ENCODE assay signal across 15 cellular contexts in genomic region chr13:113454936-113455335, GRCh38.
"Had no signal": no experiment of that assay in that cellular context is flagged by ENCODE, and none has a peak within 500 bp of the region (broad histone marks: within the 10 kb centered on the region; RNA-seq: fewer than 3 reads in every experiment).

No MANE protein-coding gene starts in this region.

- H3K27ac Mint-ChIP-seq: activated CD4-positive, alpha-beta T cell treated with anti-CD3 and anti-CD28 coated beads, Interleukin-2, amount 10 ng/mL, durations not matched to agents 7 days and 5 days; activated T-helper 2 cell treated with anti-CD3 and anti-CD28 coated beads, Interferon-gamma antibody, Interleukin-2, Interleukin-4, amounts not matched to agents 10 μg/mL and 5 μg/mL and 100 μg/mL, durations not matched to agents 14 hours and 24 hours and 36 hours; immature natural killer cell; stimulated activated memory B cell treated with anti-CD40 and anti-IgM and Interleukin-4, amounts not matched to agents 10 μg/mL and 1 μg/mL and 100 μg/mL, for 72 hours had no signal

- H3K27me3 Mint-ChIP-seq: activated CD4-positive, alpha-beta T cell treated with anti-CD3 and anti-CD28 coated beads, Interleukin-2, amount 10 ng/mL, durations not matched to agents 7 days and 5 days; stimulated activated memory B cell treated with anti-CD40 and anti-IgM and Interleukin-4, amounts not matched to agents 10 μg/mL and 1 μg/mL and 100 μg/mL, for 72 hours had no signal

- H3K27ac ChIP-seq: adrenal gland, coronary artery, esophagus muscularis mucosa, thyroid gland, uterus had no signal

- H3K9me3 ChIP-seq: adrenal gland, esophagus muscularis mucosa, thyroid gland, uterus had no signal

- ATAC-seq: stimulated activated memory B cell treated with anti-CD40 and anti-IgM and Interleukin-4, amounts not matched to agents 10 μg/mL and 1 μg/mL and 100 μg/mL, for 72 hours had no signal

- H3K36me3 ChIP-seq: uterus had no signal

- H3K4me1 Mint-ChIP-seq: activated CD4-positive, alpha-beta T cell treated with anti-CD3 and anti-CD28 coated beads, Interleukin-2, amount 10 ng/mL, durations not matched to agents 7 days and 5 days; immature natural killer cell had no signal

- H3K27me3 ChIP-seq: adrenal gland, esophagus muscularis mucosa, thyroid gland, uterus had no signal

- H3K4me3 Mint-ChIP-seq: activated CD4-positive, alpha-beta T cell treated with anti-CD3 and anti-CD28 coated beads, Interleukin-2, amount 10 ng/mL, durations not matched to agents 7 days and 5 days; immature natural killer cell; neural crest cell; stimulated activated memory B cell treated with anti-CD40 and anti-IgM and Interleukin-4, amounts not matched to agents 10 μg/mL and 1 μg/mL and 100 μg/mL, for 72 hours had no signal

- H3K4me1 ChIP-seq: thyroid gland, uterus had no signal

- DNase-seq: activated CD4-positive, alpha-beta T cell treated with anti-CD3 and anti-CD28 coated beads, Interleukin-2, amount 10 ng/mL, durations not matched to agents 7 days and 5 days; activated naive CD4-positive, alpha-beta T cell treated with anti-CD3 and anti-CD28 coated beads, Interleukin-2, amount 50 U/mL, for 16 hours; effector CD4-positive, alpha-beta T cell; immature natural killer cell; stimulated activated CD4-positive, alpha-beta T cell treated with anti-CD3 and anti-CD28 coated beads, Interleukin-2, amount 100 ng/mL, for 48 hours; T-helper 2 cell; thyroid gland had no signal

- H3K4me3 ChIP-seq: adrenal gland, coronary artery, esophagus muscularis mucosa, lung, thyroid gland, uterus had no signal

- H3K9me3 Mint-ChIP-seq: activated CD4-positive, alpha-beta T cell treated with anti-CD3 and anti-CD28 coated beads, Interleukin-2, amount 10 ng/mL, durations not matched to agents 7 days and 5 days; activated T-helper 2 cell treated with anti-CD3 and anti-CD28 coated beads, Interferon-gamma antibody, Interleukin-2, Interleukin-4, amounts not matched to agents 10 μg/mL and 5 μg/mL and 100 μg/mL, durations not matched to agents 14 hours and 24 hours and 36 hours; immature natural killer cell; neural crest cell; stimulated activated memory B cell treated with anti-CD40 and anti-IgM and Interleukin-4, amounts not matched to agents 10 μg/mL and 1 μg/mL and 100 μg/mL, for 72 hours had no signal
